Comparison of ENCODE assay signal across 23 cellular contexts in the genomic region with DNA sequence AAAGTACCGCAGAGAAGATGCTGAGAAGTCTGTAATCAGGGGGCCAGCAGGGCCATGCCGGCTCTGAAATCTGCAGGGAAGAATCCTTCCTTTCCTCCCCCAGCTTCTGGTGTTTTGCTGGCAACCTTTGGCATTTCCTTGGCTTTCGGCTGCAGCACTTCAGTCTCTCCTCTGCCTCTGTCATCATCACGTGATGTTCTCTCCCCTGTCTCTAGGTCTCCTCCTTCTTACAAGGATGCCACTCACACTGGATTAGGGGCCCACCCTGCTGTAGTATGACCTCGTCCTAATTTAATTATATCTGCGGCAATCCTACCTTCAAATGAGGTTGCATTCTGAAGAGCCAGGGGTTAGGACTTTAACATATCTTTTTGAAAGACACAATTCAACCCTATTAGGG. TPM values are rescaled to one million over a fixed set of nuclear protein-coding genes. Genes with fewer than 3 reads are reported as not detected.
DNase-seq lines count a peak whose midpoint lies in the region; ATAC-seq, FAIRE-seq and TF ChIP-seq lines count a peak whose summit lies in the region.
"Had no signal": no experiment of that assay in that cellular context is flagged by ENCODE, and none has a peak within 500 bp of the region (broad histone marks: within the 10 kb centered on the region; RNA-seq: fewer than 3 reads in every experiment).

No MANE protein-coding gene starts in this region.

- BruUV-seq in K562 (replicated peaks; lab: Mats Ljungman, UMichigan), result no TSS peak

- no peaks in the 10 kb centered on the region for H3K9me1 ChIP-seq in K562 (ENCODE audit: control insufficient read depth, insufficient read depth, low read length)

- no peaks in the 10 kb centered on the region for H3K4me1 ChIP-seq in GM23338 (ENCODE audit: insufficient read depth)
- H3K4me1 ChIP-seq in K562 (replicated peaks in 1 of 2; ENCODE audit: control insufficient read depth in 2 of 2, insufficient read depth in 2 of 2, low read length in 2 of 2), result no peaks in the 10 kb centered on the region
- H3K4me1 ChIP-seq: A549 had no signal

- H3K27me3 ChIP-seq in GM23338 (ENCODE audit: insufficient read depth) (no peaks in the 10 kb centered on the region), K562 (ENCODE audit: control insufficient read depth in 2 of 2, insufficient read depth in 2 of 2, low read length in 2 of 2) (peaks cover 25 to 28% of the 10 kb centered on the region in 2 experiments; a peak in 4 of 5 replicates)
- H3K27me3 ChIP-seq: BLaER1 treated with 17β-estradiol and CSF1 and Interleukin-3, amounts not matched to agents 10 nM and 100 nM had no signal

- H3F3A ChIP-seq in GM23338 (replicated peaks; ENCODE audit: low read depth), result no peaks in the 10 kb centered on the region

- no peak for FAIRE-seq in K562 (lab: Jason Lieb, UNC)
- FAIRE-seq: A549, GM12878, GM12892, GM18507 had no signal

- H2AFZ ChIP-seq in GM23338 (peak overlapping the region; percentile 56; the same call in 1 of the 2 replicates), K562 (ENCODE audit: low read depth, low read length) (no peak overlapping the region)

- no peak overlapping the region for H3K9ac ChIP-seq in K562 (ENCODE audit: insufficient read depth in 1 of 2, low read depth in 2 of 2, low read length in 2 of 2)
- H3K9ac ChIP-seq: BLaER1 treated with 17β-estradiol and CSF1 and Interleukin-3, amounts not matched to agents 10 nM and 100 nM had no signal

- peak; percentile 17 for DNase-seq in NCI-H82 (lab: John Stamatoyannopoulos, UW)
- no peak for DNase-seq in NCI-H82 treated with DMSO at 0.1 percent for 48 hours (lab: John Stamatoyannopoulos, UW; ENCODE audit: unreplicated experiment)
- no peak for DNase-seq in GM23338 (ENCODE audit: low spot score)
- DNase-seq in K562 (ENCODE audit: extremely low read depth in 1 of 4, low spot score in 3 of 4), result no peak
- DNase-seq in NCI-H1105 treated with DMSO at 0.1 percent for 48 hours (lab: John Stamatoyannopoulos, UW), result no peak
- DNase-seq: AML-193; CD4-positive, alpha-beta T cell; CD8-positive, alpha-beta T cell; DMS 273 treated with DMSO at 0.1 percent for 48 hours; DMS153; DMS53; DMS79; DND-41; EL; GDM1 had no signal

- H3K36me3 Mint-ChIP-seq in GM23338 (ENCODE audit: low read depth), result no peaks in the 10 kb centered on the region
- H3K36me3 Mint-ChIP-seq: CD8-positive, alpha-beta T cell had no signal

- H3K36me3 ChIP-seq in GM23338 (ENCODE audit: insufficient read depth) (no peaks in the 10 kb centered on the region), K562 (ENCODE audit: control insufficient read depth, insufficient read depth, low read length) (no peaks in the 10 kb centered on the region)
- H3K36me3 ChIP-seq: BLaER1 treated with 17β-estradiol and CSF1 and Interleukin-3, amounts not matched to agents 10 nM and 100 nM had no signal

- 3% methylated on average over 6 of the region's 6 CpGs for WGBS in K562 (ENCODE audit: insufficient coverage, low coverage, missing lambda C conversion rate)

- H3K27ac ChIP-seq in GM23338 (ENCODE audit: low read depth) (no peak overlapping the region), K562 (ENCODE audit: extremely low read depth, low read depth, low read length) (no peak overlapping the region)
- H3K27ac ChIP-seq: 22Rv1; A549; BLaER1 treated with 17β-estradiol and CSF1 and Interleukin-3, amounts not matched to agents 10 nM and 100 nM; C4-2B had no signal

- CTCF ChIA-PET in K562 (lab: Yijun Ruan, JAX; ENCODE audit: low intra/inter-chr PET ratio), result no interaction called here

- intact Hi-C loops in K562 (cut with micrococcal nuclease), result no loop called here

- H3K4me3 ChIP-seq in GM23338 (no peak overlapping the region), K562 (no peak overlapping the region)
- H3K4me3 ChIP-seq: A549; BLaER1 treated with 17β-estradiol and CSF1 and Interleukin-3, amounts not matched to agents 10 nM and 100 nM; GM12878 had no signal

- in situ Hi-C loops in K562 (cut with MboI), result no loop called here

- H3K4me2 ChIP-seq in GM23338 (no peak overlapping the region), K562 (ENCODE audit: insufficient read depth, low read length) (no peak overlapping the region)
- H3K4me2 ChIP-seq: A549; BLaER1 treated with 17β-estradiol and CSF1 and Interleukin-3, amounts not matched to agents 10 nM and 100 nM had no signal

- TF ChIP-seq RAD21 in K562 (CRISPR knock-in tag; conservative IDR thresholded peaks at IDR 0.05 in 1 of 2, IDR thresholded peaks at IDR 0.05 in 1 of 2), result no peak

- ATAC-seq in GM23338, result no peak
- ATAC-seq in K562, result peak; percentile 57
- ATAC-seq: A549; CD8-positive, alpha-beta T cell; GM12878 had no signal

- no peak overlapping the region for H3K4me3 Mint-ChIP-seq in GM23338
- H3K4me3 Mint-ChIP-seq: B cell; CD4-positive, alpha-beta T cell; CD8-positive, alpha-beta T cell had no signal

- no peak for TF ChIP-seq CTCF in GM23338 (conservative IDR thresholded peaks at IDR 0.05; ENCODE audit: low read depth in 2 of 2)
- TF ChIP-seq CTCF in K562 (IDR thresholded peaks at IDR 0.05 in 2 of 3, conservative IDR thresholded peaks at IDR 0.05 in 1 of 3; ENCODE audit: insufficient read depth in 2 of 3, low read depth in 1 of 3, low read length in 3 of 3), result no peak

- H3K9me3 Mint-ChIP-seq in GM23338, result peaks cover 2% of the 10 kb centered on the region; the same call in 1 of the 3 replicates
- H3K9me3 Mint-ChIP-seq: CD4-positive, alpha-beta T cell; CD8-positive, alpha-beta T cell had no signal

- POLR2A ChIA-PET in K562 (lab: Yijun Ruan, JAX), result interaction anchor here (0.5 to 0.7 kb wide), 2 partner anchors 14 to 71 kb away, joined by 3 to 4 read pairs; no protein-coding TSS in a partner anchor

- no peaks in the 10 kb centered on the region for H3K9me2 ChIP-seq in GM23338 (ENCODE audit: insufficient read depth)

- no peaks in the 10 kb centered on the region for H3K9me3 ChIP-seq in K562 (replicated peaks; ENCODE audit: control insufficient read depth, insufficient read depth, low read depth, low read length)
- H3K9me3 ChIP-seq: A549 had no signal

- no peak for TF ChIP-seq EP300 in K562 (IDR thresholded peaks at IDR 0.05; ENCODE audit: low read length)

- H4K20me1 ChIP-seq in GM23338 (replicated peaks; ENCODE audit: insufficient read depth) (no peaks in the 10 kb centered on the region), K562 (replicated peaks; ENCODE audit: control insufficient read depth, insufficient read depth, low read length) (no peaks in the 10 kb centered on the region)
- H4K20me1 ChIP-seq: BLaER1 treated with 17β-estradiol and CSF1 and Interleukin-3, amounts not matched to agents 10 nM and 100 nM had no signal

- H3K27ac Mint-ChIP-seq in GM23338, result no peak overlapping the region
- H3K27ac Mint-ChIP-seq: B cell; CD4-positive, alpha-beta T cell; CD8-positive, alpha-beta T cell had no signal

- TF ChIP-seq POLR2A in K562 (conservative IDR thresholded peaks at IDR 0.05), result no peak

- H3K27me3 Mint-ChIP-seq in GM23338 (ENCODE audit: insufficient read depth, low read depth, poor library complexity), result peaks cover 6% of the 10 kb centered on the region
- H3K27me3 Mint-ChIP-seq: B cell had no signal

- H3K79me2 ChIP-seq in GM23338 (replicated peaks; ENCODE audit: insufficient read depth), result no peaks in the 10 kb centered on the region
- H3K79me2 ChIP-seq in K562 (ENCODE audit: control insufficient read depth, insufficient read depth, low read length), result no peaks in the 10 kb centered on the region

- no peaks in the 10 kb centered on the region for H3K4me1 Mint-ChIP-seq in GM23338

TF ChIP-seq in GM23338, 12 proteins besides CTCF, POLR2A, EP300 and RAD21 (continues in another document):
- TF ChIP-seq EZH2 (IDR thresholded peaks at IDR 0.05; ENCODE audit: low read depth, unreplicated experiment) (no peak), EZH2phosphoT487 (IDR thresholded peaks at IDR 0.05; ENCODE audit: unreplicated experiment) (no peak), STAT1 (IDR thresholded peaks at IDR 0.05; ENCODE audit: unreplicated experiment) (no peak)

TF ChIP-seq in K562, 482 proteins besides CTCF, POLR2A, EP300 and RAD21 (continues in another document):
- TF ChIP-seq USF1 (CRISPR knock-in tag; IDR thresholded peaks at IDR 0.05), result 0 out of 2 replicates have a peak, but pooled peaks have one; percentile 11

RNA-seq across cellular contexts. Expression of gene RAB12, which starts 13.8 kb away (rescaled TPM):
- total RNA-seq in GM23338 (2014; rRNA removed; shearing (Covaris generic)), result 80.4 and 92.3 TPM in 2 replicates
- polyA plus RNA-seq in GM23338 (2016; fragmentation: Nextera tagmentation; extraction: Ambion mirVana) (16.7 and 20.7 TPM in 2 replicates), K562 (2011; rRNA removed) (15.6 and 19.3 TPM in 2 replicates), K562 (2014; fragmentation: Illumina TruSeq; extraction: Trizol) (20.7 and 21.5 TPM in 2 replicates), K562 (2014; fragmentation: Nextera tagmentation; extraction: Ambion mirVana) (1 to 10 TPM in 1 of 2 experiments, under 1 TPM in 1; 0.48 to 1.4 TPM), K562 (2014; rRNA removed) (15.2 and 18.3 TPM in 2 replicates)
- total RNA-seq in K562 (2011; cell fraction: chromatin; rRNA removed; ENCODE audit: low replicate concordance), result 17.8 and 67.8 TPM in 2 replicates
- 6.0 and 9.2 TPM in 2 replicates for total RNA-seq in K562 (2011; cell fraction: nucleolus; rRNA removed)
- total RNA-seq in K562 (2011; cell fraction: nucleoplasm; rRNA removed), result 23.1 and 25.1 TPM in 2 replicates
- total RNA-seq in K562 (2014; rRNA removed) (17.3 and 23.4 TPM in 2 replicates), K562 (2014; rRNA removed; fragmentation: Illumina TruSeq; extraction: Trizol) (21.6 and 24.3 TPM in 2 replicates), K562 (2015; rRNA removed; fragmentation: Illumina TruSeq; extraction: Trizol) (20.7 and 21.0 TPM in 2 replicates), K562 (2021) (16.9 and 18.8 TPM in 2 replicates)
- 2.4 and 8.2 TPM in 2 replicates for polyA plus RNA-seq in K562 (2011; cell fraction: cytosol; rRNA removed)
- polyA plus RNA-seq in K562 (2011; cell fraction: nucleus; rRNA removed), result 17.7 and 29.1 TPM in 2 replicates
- 11.8 and 12.7 TPM in 2 replicates for polyA plus RNA-seq in K562 (2012)
- 26.6 and 31.5 TPM in 2 replicates for polyA minus RNA-seq in K562 (2011; rRNA and poly(A)+ RNA removed)
- 7.9 and 10.8 TPM in 2 replicates for polyA minus RNA-seq in K562 (2011; cell fraction: cytosol; rRNA and poly(A)+ RNA removed)
- 14.0 and 22.7 TPM in 2 replicates for polyA minus RNA-seq in K562 (2011; cell fraction: nucleus; rRNA and poly(A)+ RNA removed)
